ENCODE assay signal across 8 cellular contexts in genomic region chr6:150600003-150600301, GRCh38. TPM values are rescaled to one million over a fixed set of nuclear protein-coding genes. Genes with fewer than 3 reads are reported as not detected.
A peak's percentile ranks its signal among the peaks of the same experiment; 100 is the strongest.
DNase-seq lines count a peak whose midpoint lies in the region; ATAC-seq and TF ChIP-seq lines count a peak whose summit lies in the region.

No MANE protein-coding gene starts in this region.

- H3K4me1 ChIP-seq in Caco-2, result peaks cover 11% of the 10 kb centered on the region; the same call in 1 of the 2 replicates

- peaks cover 7% of the 10 kb centered on the region for H3K36me3 Mint-ChIP-seq in Caco-2 (ENCODE audit: insufficient read depth, unreplicated experiment)

- H3K4me3 Mint-ChIP-seq in Caco-2 (ENCODE audit: unreplicated experiment), result peak overlapping the region; percentile 88

- H3K27ac Mint-ChIP-seq in Caco-2 (ENCODE audit: unreplicated experiment), result no peak overlapping the region

- TF ChIP-seq CTCF in Caco-2 (IDR thresholded peaks at IDR 0.05; ENCODE audit: insufficient read depth in 1 of 2, low read depth in 1 of 2, low read length in 1 of 2, severe bottlenecking in 1 of 2, unreplicated experiment in 1 of 2), result no peak
- peak in 1 of 56 donors; percentile 5 for TF ChIP-seq CTCF in dorsolateral prefrontal cortex (IDR thresholded peaks at IDR 0.05 in 54 of 56, conservative IDR thresholded peaks at IDR 0.05 in 2 of 56; ENCODE audit: low read depth in 1 of 56, partially characterized antibody in 56 of 56)
- TF ChIP-seq CTCF in neural cell (IDR thresholded peaks at IDR 0.05; ENCODE audit: poor library complexity, severe bottlenecking), result no peak

- H3K27me3 Mint-ChIP-seq in Caco-2 (ENCODE audit: insufficient read depth, unreplicated experiment), result no peaks in the 10 kb centered on the region

- intact Hi-C loops in Caco-2 (cut with micrococcal nuclease; ENCODE audit: unreplicated experiment) (loop anchor here (1.0 kb wide), 2 partner anchors 87 to 182 kb away; no protein-coding TSS in a partner anchor), dorsolateral prefrontal cortex (cut with DNase I) (loop anchor here in 1 of 2 donors (10.0 kb wide), 3 partner anchors 75 to 175 kb away; no protein-coding TSS in a partner anchor)

- H3K36me3 ChIP-seq in Caco-2 (ENCODE audit: control insufficient read depth, insufficient read depth, low read length), result no peaks in the 10 kb centered on the region
- H3K36me3 ChIP-seq in neural cell (ENCODE audit: insufficient read depth, low read length), result no peaks in the 10 kb centered on the region

- no peaks in the 10 kb centered on the region for H3K9me3 Mint-ChIP-seq in Caco-2 (ENCODE audit: unreplicated experiment)

- peaks cover 28% of the 10 kb centered on the region for H3K79me2 ChIP-seq in neural cell (replicated peaks; ENCODE audit: insufficient read depth, low read length)

- peak overlapping the region in 57 of 59 donors; percentile 5 to 92 (median 80) for H3K27ac ChIP-seq in dorsolateral prefrontal cortex
- H3K27ac ChIP-seq in neural cell (ENCODE audit: low read length), result peak overlapping the region; percentile 93

- H3K4me1 Mint-ChIP-seq in Caco-2 (ENCODE audit: low read depth, unreplicated experiment), result peaks cover 18% of the 10 kb centered on the region

- H3K4me3 ChIP-seq in Caco-2 (ENCODE audit: low read depth, low read length) (peak overlapping the region; percentile 61), dorsolateral prefrontal cortex (peak overlapping the region; percentile 53 to 88 (median 77)), neural cell (ENCODE audit: low read length) (peak overlapping the region; percentile 98)

- H3K9me2 ChIP-seq in neural cell (ENCODE audit: insufficient read depth, low read length), result no peaks in the 10 kb centered on the region

- H3F3A ChIP-seq in neural cell (ENCODE audit: insufficient read depth, low read length, poor library complexity, severe bottlenecking), result no peaks in the 10 kb centered on the region

- ATAC-seq in HG03103 (IDR thresholded peaks at IDR 0.05; ENCODE audit: low read depth, unreplicated experiment), result peak; percentile 23
- no peak for ATAC-seq in HG03025 (IDR thresholded peaks at IDR 0.05; ENCODE audit: low FRiP score, unreplicated experiment)

- BruUV-seq in Caco-2 (replicated peaks; lab: Mats Ljungman, UMichigan), result no TSS peak

- TF ChIP-seq EP300 in neural cell (conservative IDR thresholded peaks at IDR 0.05; ENCODE audit: poor library complexity, severe bottlenecking), result no peak

- H3K27me3 ChIP-seq in Caco-2 (replicated peaks; ENCODE audit: control insufficient read depth, insufficient read depth, low read length), result no peaks in the 10 kb centered on the region
- peaks cover 0 to 5% (median 0%) of the 10 kb centered on the region in 45 donors for H3K27me3 ChIP-seq in dorsolateral prefrontal cortex
- H3K27me3 ChIP-seq in neural cell (ENCODE audit: insufficient read depth, low read depth, low read length), result no peaks in the 10 kb centered on the region

- H2AFZ ChIP-seq in neural cell (ENCODE audit: low read depth, low read length), result no peak overlapping the region

- H4K20me1 ChIP-seq in neural cell (ENCODE audit: insufficient read depth), result no peaks in the 10 kb centered on the region

- DNase-seq in Caco-2 (no peak), dorsolateral prefrontal cortex (no peak), Kasumi-1 (lab: John Stamatoyannopoulos, UW) (no peak), NK-92 (lab: John Stamatoyannopoulos, UW; ENCODE audit: unreplicated experiment) (no peak), KG1 (lab: John Stamatoyannopoulos, UW) (no peak)

- CTCF ChIA-PET in Caco-2 (lab: Charles Lee), result interaction anchor here (1.1 kb wide), 1 partner anchor 182 kb away, joined by 3 read pairs; no protein-coding TSS in a partner anchor

- H3K9me3 ChIP-seq in Caco-2 (no peaks in the 10 kb centered on the region), neural cell (ENCODE audit: low read length) (no peaks in the 10 kb centered on the region)

- peak overlapping the region; percentile 92 for H3K9ac ChIP-seq in neural cell (ENCODE audit: low read length)

- no peak overlapping the region for H3K4me2 ChIP-seq in neural cell (ENCODE audit: low read length)

- POLR2A ChIA-PET in Caco-2 (lab: Charles Lee), result no interaction called here

- TF ChIP-seq RAD21 in neural cell (conservative IDR thresholded peaks at IDR 0.05), result no peak

TF ChIP-seq in neural cell, 6 proteins besides CTCF, POLR2A, EP300 and RAD21:
- TF ChIP-seq MXI1 (conservative IDR thresholded peaks at IDR 0.05; ENCODE audit: poor library complexity, severe bottlenecking), result no peak
- no peak for TF ChIP-seq EZH2 (IDR thresholded peaks at IDR 0.05; ENCODE audit: borderline replicate concordance, insufficient read depth, low read length, poor library complexity, severe bottlenecking)
- TF ChIP-seq TAF1 (IDR thresholded peaks at IDR 0.05; ENCODE audit: low read depth), result no peak
- no peak for TF ChIP-seq REST (IDR thresholded peaks at IDR 0.05; ENCODE audit: borderline replicate concordance)
- TF ChIP-seq POLR2AphosphoS5 (IDR thresholded peaks at IDR 0.05), result no peak
TF ChIP-seq in neural cell: peak in this region for 0.

RNA-seq across cellular contexts. Expression of gene PLEKHG1, which starts 0.3 kb away (rescaled TPM):
- total RNA-seq in Caco-2 (2022) (32.8 and 35.0 TPM in 2 replicates), dorsolateral prefrontal cortex (10 to 100 TPM; 14.7 to 51.9 (median 26.6) TPM)
- polyA plus RNA-seq in neural cell, result 2.2 and 2.6 TPM in 2 replicates
- 8.0 and 14.7 TPM in 2 replicates for polyA minus RNA-seq in neural cell
